Comparison of ENCODE assay signal across 13 cellular contexts in the genomic region with DNA sequence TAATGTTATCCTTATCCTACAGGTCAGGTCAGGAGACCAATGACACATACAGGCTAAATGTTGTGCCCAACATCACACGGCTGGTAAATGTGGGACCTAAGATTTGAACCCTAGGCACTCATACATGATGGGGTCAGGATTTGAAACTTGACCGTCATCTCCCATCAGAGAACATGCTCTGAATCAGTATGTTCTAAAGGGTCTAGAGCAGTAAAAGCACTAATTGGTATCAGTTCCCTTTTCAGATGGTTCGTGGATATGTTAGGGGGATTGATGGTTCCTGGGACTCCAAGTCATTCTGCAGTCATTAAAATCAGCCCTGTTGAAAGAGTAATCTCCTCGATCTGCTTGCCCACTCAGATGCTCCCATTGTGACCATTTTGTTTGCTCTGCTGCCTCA.
A peak's percentile ranks its signal among the peaks of the same experiment; 100 is the strongest.
DNase-seq lines count a peak whose midpoint lies in the region; ATAC-seq and TF ChIP-seq lines count a peak whose summit lies in the region.
"Had no signal": no experiment of that assay in that cellular context is flagged by ENCODE, and none has a peak within 500 bp of the region (broad histone marks: within the 10 kb centered on the region; RNA-seq: fewer than 3 reads in every experiment).

No MANE protein-coding gene starts in this region.

- H3K9me3 Mint-ChIP-seq in activated CD8-positive, alpha-beta T cell treated with anti-CD3 and anti-CD28 coated beads for 36 hours, result no peaks in the 10 kb centered on the region
- H3K9me3 Mint-ChIP-seq in activated CD8-positive, alpha-beta T cell treated with anti-CD3 and anti-CD28 coated beads, Interleukin-2, amount 10 ng/mL, durations not matched to agents 7 days and 5 days (ENCODE audit: insufficient read depth), result no peaks in the 10 kb centered on the region

- H3K4me3 ChIP-seq in adrenal gland, result no peak overlapping the region
- H3K4me3 ChIP-seq in HAP-1, result no peak overlapping the region
- H3K4me3 ChIP-seq: Peyer's patch, stomach had no signal

- CTCF ChIA-PET in activated CD8-positive, alpha-beta T cell treated with anti-CD3 and anti-CD28 coated beads for 36 hours (lab: Charles Lee), result interaction anchor here (0.7 to 5.7 kb wide), 25 partner anchors 7 to 166 kb away, joined by 3 to 53 read pairs (median 4); no protein-coding TSS in a partner anchor
- CTCF ChIA-PET in activated CD8-positive, alpha-beta T cell treated with anti-CD3 and anti-CD28 coated beads, Interleukin-2, amount 10 ng/mL, durations not matched to agents 7 days and 5 days (lab: Charles Lee), result interaction anchor here (0.6 to 5.2 kb wide), 20 partner anchors 8 to 160 kb away, joined by 3 to 51 read pairs (median 4); no protein-coding TSS in a partner anchor

- TF ChIP-seq POLR2A in adrenal gland (IDR thresholded peaks at IDR 0.05), result no peak

- no peak for DNase-seq in activated CD8-positive, alpha-beta T cell treated with anti-CD3 and anti-CD28 coated beads for 36 hours
- no peak for DNase-seq in activated CD8-positive, alpha-beta T cell treated with anti-CD3 and anti-CD28 coated beads, Interleukin-2, amount 10 ng/mL, durations not matched to agents 7 days and 5 days
- no peak for DNase-seq in activated gamma-delta T cell (lab: John Stamatoyannopoulos, UW)
- DNase-seq in activated CD8-positive, alpha-beta memory T cell treated with anti-CD3 and anti-CD28 coated beads, Interleukin-2, amount 50 U/mL, for 4 hours, result no peak
- no peak for DNase-seq in adrenal gland
- DNase-seq in HAP-1 (ENCODE audit: low spot score in 2 of 2), result no peak
- DNase-seq: activated T-cell treated with anti-CD3 and anti-CD28 coated beads for 4 hours; glutamatergic neuron; Peyer's patch; stimulated activated CD4-positive, alpha-beta T cell treated with anti-CD3 and anti-CD28 coated beads, Interleukin-2, amount 100 ng/mL, for 24 hours; stomach had no signal

- ATAC-seq in activated CD8-positive, alpha-beta T cell treated with anti-CD3 and anti-CD28 coated beads for 36 hours, result no peak
- no peak for ATAC-seq in activated CD8-positive, alpha-beta T cell treated with anti-CD3 and anti-CD28 coated beads, Interleukin-2, amount 10 ng/mL, durations not matched to agents 7 days and 5 days
- peak; percentile 43 for ATAC-seq in HG02610 (IDR thresholded peaks at IDR 0.05; ENCODE audit: unreplicated experiment)
- peak; percentile 49 for ATAC-seq in HG03571 (IDR thresholded peaks at IDR 0.05; ENCODE audit: unreplicated experiment)

- WGBS in adrenal gland, 4 donors, result 83 to 96% (median 92%) methylated on average over 3 to 4 of the region's 4 CpGs

- H3K9me3 ChIP-seq in adrenal gland (replicated peaks in 1 of 3) (no peaks in the 10 kb centered on the region), HAP-1 (no peaks in the 10 kb centered on the region)
- H3K9me3 ChIP-seq: Peyer's patch, stomach had no signal

- peak overlapping the region; percentile 31 for H3K27ac Mint-ChIP-seq in activated CD8-positive, alpha-beta T cell treated with anti-CD3 and anti-CD28 coated beads for 36 hours
- H3K27ac Mint-ChIP-seq in activated CD8-positive, alpha-beta T cell treated with anti-CD3 and anti-CD28 coated beads, Interleukin-2, amount 10 ng/mL, durations not matched to agents 7 days and 5 days, result no peak overlapping the region

- no peak overlapping the region for H3K27ac ChIP-seq in adrenal gland
- H3K27ac ChIP-seq: Peyer's patch, stomach had no signal

- intact Hi-C loops in activated CD8-positive, alpha-beta T cell treated with anti-CD3 and anti-CD28 coated beads for 36 hours (cut with micrococcal nuclease), result loop anchor here (5.0 to 10.0 kb wide), 3 partner anchors 88 to 378 kb away; no protein-coding TSS in a partner anchor
- intact Hi-C loops in adrenal gland (cut with DNase I), result loop anchor here (5.0 kb wide), 1 partner anchor 131 kb away; no protein-coding TSS in a partner anchor

- H3K36me3 ChIP-seq in adrenal gland (replicated peaks in 1 of 2) (no peaks in the 10 kb centered on the region), HAP-1 (replicated peaks) (no peaks in the 10 kb centered on the region)
- H3K36me3 ChIP-seq: Peyer's patch had no signal

- POLR2A ChIA-PET in activated CD8-positive, alpha-beta T cell treated with anti-CD3 and anti-CD28 coated beads for 36 hours (lab: Charles Lee), result interaction anchor here (1.2 kb wide), 1 partner anchor 60 kb away, joined by 3 read pairs; no protein-coding TSS in a partner anchor
- POLR2A ChIA-PET in activated CD8-positive, alpha-beta T cell treated with anti-CD3 and anti-CD28 coated beads, Interleukin-2, amount 10 ng/mL, durations not matched to agents 7 days and 5 days (lab: Charles Lee), result no interaction called here

- no peaks in the 10 kb centered on the region for H3K27me3 ChIP-seq in adrenal gland
- no peaks in the 10 kb centered on the region for H3K27me3 ChIP-seq in HAP-1 (ENCODE audit: low read depth)
- H3K27me3 ChIP-seq: Peyer's patch, stomach had no signal

- TF ChIP-seq CTCF in activated CD8-positive, alpha-beta T cell treated with anti-CD3 and anti-CD28 coated beads for 36 hours (IDR thresholded peaks at IDR 0.05), result no peak
- no peak for TF ChIP-seq CTCF in adrenal gland (IDR thresholded peaks at IDR 0.05)

- H3K4me3 Mint-ChIP-seq in activated CD8-positive, alpha-beta T cell treated with anti-CD3 and anti-CD28 coated beads for 36 hours, result no peak overlapping the region
- H3K4me3 Mint-ChIP-seq in activated CD8-positive, alpha-beta T cell treated with anti-CD3 and anti-CD28 coated beads, Interleukin-2, amount 10 ng/mL, durations not matched to agents 7 days and 5 days, result no peak overlapping the region

- in situ Hi-C loops in HAP-1 (cut with MboI; ENCODE audit: low sequenced_read_pairs), result loop anchor here (10.0 kb wide), 2 partner anchors 128 to 378 kb away; no protein-coding TSS in a partner anchor

- peaks cover 35% of the 10 kb centered on the region for H3K4me1 Mint-ChIP-seq in activated CD8-positive, alpha-beta T cell treated with anti-CD3 and anti-CD28 coated beads for 36 hours (ENCODE audit: low read depth)
- peaks cover 44% of the 10 kb centered on the region for H3K4me1 Mint-ChIP-seq in activated CD8-positive, alpha-beta T cell treated with anti-CD3 and anti-CD28 coated beads, Interleukin-2, amount 10 ng/mL, durations not matched to agents 7 days and 5 days (ENCODE audit: low read depth)

- H3K36me3 Mint-ChIP-seq in activated CD8-positive, alpha-beta T cell treated with anti-CD3 and anti-CD28 coated beads for 36 hours (ENCODE audit: low read depth), result no peaks in the 10 kb centered on the region
- H3K36me3 Mint-ChIP-seq in activated CD8-positive, alpha-beta T cell treated with anti-CD3 and anti-CD28 coated beads, Interleukin-2, amount 10 ng/mL, durations not matched to agents 7 days and 5 days (ENCODE audit: low read depth), result peaks cover 8% of the 10 kb centered on the region

- no peaks in the 10 kb centered on the region for H3K27me3 Mint-ChIP-seq in activated CD8-positive, alpha-beta T cell treated with anti-CD3 and anti-CD28 coated beads for 36 hours
- no peaks in the 10 kb centered on the region for H3K27me3 Mint-ChIP-seq in activated CD8-positive, alpha-beta T cell treated with anti-CD3 and anti-CD28 coated beads, Interleukin-2, amount 10 ng/mL, durations not matched to agents 7 days and 5 days (ENCODE audit: low read depth)

- H3K4me1 ChIP-seq in adrenal gland (replicated peaks in 1 of 2) (peaks cover 10 to 26% of the 10 kb centered on the region in 2 donors), HAP-1 (peaks cover 2% of the 10 kb centered on the region)

Comparison
In these comparisons a context has a peak if more than half of its experiments do, and no peak if none do; other contexts are left out.
1. ATAC-seq: peak in HG02610 (single experiment) and HG03571 (single experiment); none in activated CD8-positive, alpha-beta T cell treated with anti-CD3 and anti-CD28 coated beads for 36 hours (single experiment) and activated CD8-positive, alpha-beta T cell treated with anti-CD3 and anti-CD28 coated beads, Interleukin-2, amount 10 ng/mL, durations not matched to agents 7 days and 5 days (single experiment).